In genomic region chr2:15177103-15177502, GRCh38 we compare ENCODE assay signal across 9 cellular contexts.
DNase-seq lines count a peak whose midpoint lies in the region; ATAC-seq, FAIRE-seq and TF ChIP-seq lines count a peak whose summit lies in the region.
"Had no signal": no experiment of that assay in that cellular context is flagged by ENCODE, and none has a peak within 500 bp of the region (broad histone marks: within the 10 kb centered on the region; RNA-seq: fewer than 3 reads in every experiment).

No MANE protein-coding gene starts in this region.

- no peak overlapping the region for H4K5ac ChIP-seq in mesendoderm (ENCODE audit: low read length)

- H3K4me1 Mint-ChIP-seq in T-helper 17 cell = peaks cover 41% of the 10 kb centered on the region

- intact Hi-C loops in GM12878 (cut with micrococcal nuclease; ENCODE audit: unreplicated experiment) (no loop called here), upper lobe of right lung (cut with DNase I) (no loop called here)

- H3K4me1 ChIP-seq in GM12878 (ENCODE audit: control insufficient read depth, insufficient read depth, low read length) (peaks cover 13% of the 10 kb centered on the region; the same call in 1 of the 2 replicates), mesendoderm (ENCODE audit: control insufficient read depth, low read depth, low read length) (no peaks in the 10 kb centered on the region), upper lobe of right lung (no peaks in the 10 kb centered on the region)

- no peaks in the 10 kb centered on the region for H4K20me1 ChIP-seq in GM12878 (ENCODE audit: control insufficient read depth, insufficient read depth)

- peak overlapping the region; percentile 64 for H3K4me3 Mint-ChIP-seq in T-helper 17 cell

- TF ChIP-seq EP300 in GM12878 (IDR thresholded peaks at IDR 0.05; ENCODE audit: borderline replicate concordance in 1 of 2, control insufficient read depth in 1 of 2, low read depth in 2 of 2, low read length in 2 of 2) = peak; percentile 54 to 62; a peak in 2 of 4 replicates

- H3K4ac ChIP-seq in mesendoderm (ENCODE audit: low read depth, low read length) = no peak overlapping the region

- no peak overlapping the region for H2BK15ac ChIP-seq in mesendoderm (replicated peaks; ENCODE audit: low read depth)

- under 1% methylated on average over 6 of the region's 6 CpGs for WGBS in GM12878 (ENCODE audit: insufficient coverage, insufficient replicate concordance, low lambda C conversion rate, missing lambda C conversion rate)
- WGBS in mesendoderm (ENCODE audit: extremely low coverage, insufficient coverage, low lambda C conversion rate) = no CpG with 5 or more reads among the region's 6 CpGs

- no peak overlapping the region for H3K23ac ChIP-seq in mesendoderm (ENCODE audit: low read length)

- no peak overlapping the region for H3K18ac ChIP-seq in mesendoderm (ENCODE audit: low read length)

- no peak overlapping the region for H4K8ac ChIP-seq in mesendoderm (ENCODE audit: low read depth, low read length)

- no peak overlapping the region for H3K56ac ChIP-seq in mesendoderm (ENCODE audit: low read length)

- H3K27me3 ChIP-seq in GM12878 (replicated peaks in 1 of 2; ENCODE audit: control insufficient read depth in 2 of 2, insufficient read depth in 2 of 2, low read length in 1 of 2) (no peaks in the 10 kb centered on the region), mesendoderm (ENCODE audit: insufficient read depth, low read length, poor library complexity) (no peaks in the 10 kb centered on the region), upper lobe of right lung (no peaks in the 10 kb centered on the region)

- no peaks in the 10 kb centered on the region for H3K79me2 ChIP-seq in GM12878 (ENCODE audit: control insufficient read depth, insufficient read depth, low read length)
- no peaks in the 10 kb centered on the region for H3K79me2 ChIP-seq in mesendoderm (ENCODE audit: control insufficient read depth, insufficient read depth, low read length)

- no peak overlapping the region for H2BK5ac ChIP-seq in mesendoderm (ENCODE audit: low read length)

- CTCF ChIA-PET in GM12878 (lab: Yijun Ruan, JAX) = interaction anchor here (1.6 kb wide), 1 partner anchor 17 kb away, joined by 4 read pairs; no protein-coding TSS in a partner anchor

- no peaks in the 10 kb centered on the region for H3K9me3 ChIP-seq in T-helper 17 cell (ENCODE audit: control insufficient read depth, low read length, poor library complexity, severe bottlenecking)
- H3K9me3 ChIP-seq in GM12878 (replicated peaks; ENCODE audit: control insufficient read depth, insufficient read depth, low read length) = no peaks in the 10 kb centered on the region
- no peaks in the 10 kb centered on the region for H3K9me3 ChIP-seq in upper lobe of right lung

- H3K4me3 ChIP-seq in GM12878 (no peak overlapping the region), mesendoderm (ENCODE audit: low read length) (no peak overlapping the region), upper lobe of right lung (no peak overlapping the region)

- no peaks in the 10 kb centered on the region for H3K27me3 Mint-ChIP-seq in T-helper 17 cell

- FAIRE-seq in GM12878 (lab: Jason Lieb, UNC) = no peak
- FAIRE-seq: H1 had no signal

- TF ChIP-seq CTCF in GM12878 (IDR thresholded peaks at IDR 0.05 in 2 of 3, conservative IDR thresholded peaks at IDR 0.05 in 1 of 3; ENCODE audit: control insufficient read depth in 2 of 3, extremely low read depth in 1 of 3, insufficient read depth in 1 of 3, low read depth in 3 of 3, low read length in 3 of 3) = no peak
- TF ChIP-seq CTCF in upper lobe of right lung (IDR thresholded peaks at IDR 0.05) = no peak

- RAD21 ChIA-PET in GM12878 (lab: Charles Lee; ENCODE audit: unreplicated experiment) = no interaction called here

- peak overlapping the region; percentile 15 for H3K4me2 ChIP-seq in GM12878 (ENCODE audit: control insufficient read depth, insufficient read depth)
- no peak overlapping the region for H3K4me2 ChIP-seq in mesendoderm (ENCODE audit: low read length)

- peaks cover 2% of the 10 kb centered on the region for H3K36me3 Mint-ChIP-seq in T-helper 17 cell (ENCODE audit: low read depth)

- H3K36me3 ChIP-seq in GM12878 (ENCODE audit: control insufficient read depth in 2 of 2, insufficient read depth in 2 of 2, low read length in 1 of 2) (no peaks in the 10 kb centered on the region; a peak in 1 of 4 replicates), mesendoderm (ENCODE audit: control insufficient read depth, insufficient read depth, low read length) (no peaks in the 10 kb centered on the region), upper lobe of right lung (no peaks in the 10 kb centered on the region)

- no peak overlapping the region for H3K27ac ChIP-seq in GM12878 (ENCODE audit: control insufficient read depth, insufficient read depth)
- H3K27ac ChIP-seq in mesendoderm (ENCODE audit: low read depth, low read length) = no peak overlapping the region
- H3K27ac ChIP-seq in upper lobe of right lung = no peak overlapping the region

- no peak for TF ChIP-seq RAD21 in GM12878 (IDR thresholded peaks at IDR 0.05; ENCODE audit: insufficient read depth, low read depth, low read length)

- SMC1A ChIA-PET in GM12878 (lab: Charles Lee; ENCODE audit: uncharacterized antibody, unreplicated experiment) = no interaction called here

- BruUV-seq in GM12878 (replicated peaks; lab: Mats Ljungman, UMichigan) = no TSS peak

- DNase-seq in T-helper 17 cell = peak in 2 of 3 donors; percentile 20 to 42
- peak; percentile 91 for DNase-seq in GM12878 (ENCODE audit: low read depth, low spot score)
- peak; percentile 17 to 65 for DNase-seq in stimulated activated CD4-positive, alpha-beta T cell treated with anti-CD3 and anti-CD28 coated beads, Interleukin-4, amount 100 ng/mL, for 48 hours (ENCODE audit: low read depth in 2 of 2)
- no peak for DNase-seq in occipital lobe (lab: John Stamatoyannopoulos, UW)
- DNase-seq in mesendoderm = no peak
- DNase-seq in upper lobe of right lung = no peak

- H2AFZ ChIP-seq in GM12878 (ENCODE audit: control insufficient read depth, low read depth, low read length) = no peak overlapping the region

- in situ Hi-C loops in GM12878 (cut with MboI) = no loop called here

- no peak overlapping the region for H2BK120ac ChIP-seq in mesendoderm (ENCODE audit: low read depth, low read length)

- ATAC-seq in GM18508 (IDR thresholded peaks at IDR 0.05; ENCODE audit: insufficient read depth, unreplicated experiment) (peak; percentile 99), HG02798 (IDR thresholded peaks at IDR 0.05; ENCODE audit: poor library complexity, unreplicated experiment) (peak; percentile 96), T-helper 17 cell (peak; percentile 96), GM12878 (peak; percentile 98), upper lobe of right lung (no peak)

- H3K79me1 ChIP-seq in mesendoderm (ENCODE audit: low read length) = no peaks in the 10 kb centered on the region

- no peak overlapping the region for H2AK5ac ChIP-seq in mesendoderm (ENCODE audit: low read length)

- H3K27ac Mint-ChIP-seq in T-helper 17 cell = peak overlapping the region; percentile 89

- POLR2A ChIA-PET in GM12878 (lab: Charles Lee) = no interaction called here

- no peak for TF ChIP-seq POLR2A in GM12878 (IDR thresholded peaks at IDR 0.05; ENCODE audit: low read depth, low read length)

- H3K9ac ChIP-seq in GM12878 (ENCODE audit: control insufficient read depth, insufficient read depth, low read length) (no peak overlapping the region), mesendoderm (ENCODE audit: low read length) (no peak overlapping the region)

TF ChIP-seq in GM12878, 131 proteins besides CTCF, POLR2A, EP300 and RAD21 (continues in another document):
- TF ChIP-seq SIN3A (IDR thresholded peaks at IDR 0.05; ENCODE audit: low read depth, low read length) = no peak
- no peak for TF ChIP-seq HSF1 (IDR thresholded peaks at IDR 0.05; ENCODE audit: low read depth, low read length)
- TF ChIP-seq RELA (IDR thresholded peaks at IDR 0.05; ENCODE audit: borderline replicate concordance, partially characterized antibody) = no peak
- TF ChIP-seq MEF2B (IDR thresholded peaks at IDR 0.05; ENCODE audit: partially characterized antibody, poor library complexity, severe bottlenecking) = peak; percentile 69
- peak; percentile 65; the same call in 1 of the 2 replicates for TF ChIP-seq TCF3 (IDR thresholded peaks at IDR 0.05; ENCODE audit: borderline replicate concordance, insufficient read depth, low read depth, low read length)
- peak; percentile 80 for TF ChIP-seq BACH1 (IDR thresholded peaks at IDR 0.05; ENCODE audit: borderline replicate concordance)
- no peak for TF ChIP-seq STAT1 (conservative IDR thresholded peaks at IDR 0.05)
- TF ChIP-seq MEF2A (IDR thresholded peaks at IDR 0.05; ENCODE audit: insufficient read depth, low read depth, low read length) = 0 out of 2 replicates have a peak, but pooled peaks have one; percentile 54
- TF ChIP-seq POU2F2 (IDR thresholded peaks at IDR 0.05; ENCODE audit: borderline replicate concordance, low read depth, low read length) = peak; percentile 75; the same call in 1 of the 3 replicates
- TF ChIP-seq, protein P1, sequence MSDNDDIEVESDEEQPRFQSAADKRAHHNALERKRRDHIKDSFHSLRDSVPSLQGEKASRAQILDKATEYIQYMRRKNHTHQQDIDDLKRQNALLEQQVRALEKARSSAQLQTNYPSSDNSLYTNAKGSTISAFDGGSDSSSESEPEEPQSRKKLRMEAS (IDR thresholded peaks at IDR 0.05; ENCODE audit: low read depth, low read length) = no peak
- no peak for TF ChIP-seq CHD2 (IDR thresholded peaks at IDR 0.05; ENCODE audit: borderline replicate concordance, low read depth, low read length)
- TF ChIP-seq SIX5 (IDR thresholded peaks at IDR 0.05; ENCODE audit: low read depth, low read length, severe bottlenecking) = no peak
- TF ChIP-seq MTA2 (IDR thresholded peaks at IDR 0.05; ENCODE audit: low read depth) = peak; percentile 97

Comparison
In these comparisons a context has a peak if more than half of its experiments do, and no peak if none do; other contexts are left out.
1. DNase-seq: peak in T-helper 17 cell (2 of 3), GM12878 (single experiment) and stimulated activated CD4-positive, alpha-beta T cell treated with anti-CD3 and anti-CD28 coated beads, Interleukin-4, amount 100 ng/mL, for 48 hours (2 of 2); none in occipital lobe (single experiment), mesendoderm (single experiment) and upper lobe of right lung (single experiment).